In the genomic region with DNA sequence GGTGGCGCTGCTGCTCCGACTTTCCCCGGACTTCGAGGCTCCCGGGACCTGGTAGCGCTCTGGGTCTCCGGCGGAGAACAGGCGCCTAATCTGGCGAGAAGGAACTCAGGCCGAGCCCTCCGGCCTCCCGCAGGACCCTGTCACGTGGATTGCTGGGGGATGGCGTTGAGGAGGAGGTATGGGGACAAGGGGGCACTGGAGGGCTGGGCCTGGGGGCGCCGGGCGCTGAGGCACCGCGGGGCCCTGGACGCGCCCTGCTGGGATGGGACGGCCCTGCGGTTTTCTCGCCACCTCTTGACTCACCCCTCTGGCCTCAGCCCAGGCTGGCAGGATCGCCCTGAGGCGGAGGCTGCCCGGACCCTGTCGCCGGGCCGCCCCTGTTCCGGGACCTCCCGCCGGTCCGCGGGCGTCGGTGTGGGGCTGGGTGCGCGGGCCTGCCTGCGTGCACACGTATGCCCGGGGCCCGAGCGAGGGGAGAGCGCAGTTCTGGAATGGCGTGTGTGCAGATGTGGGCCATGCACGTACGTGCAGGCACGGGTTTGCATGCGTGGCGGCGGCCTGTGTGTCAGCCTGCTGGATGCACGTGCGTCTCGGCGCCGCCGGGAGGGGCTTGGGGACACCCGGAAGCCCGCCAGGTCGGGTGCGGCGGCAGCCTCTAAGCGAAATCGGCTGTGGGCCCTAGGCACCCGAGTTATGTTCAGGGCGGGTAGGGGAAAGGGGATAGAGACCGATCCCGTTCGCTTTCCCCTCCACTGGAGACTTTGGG, we compare ENCODE assay signal across 1 cellular context.
TF ChIP-seq lines count a peak whose summit lies in the region.

No MANE protein-coding gene starts in this region.

TF ChIP-seq in HepG2, 621 proteins besides CTCF, POLR2A, EP300 and RAD21 (continues in another document):
- TF ChIP-seq KDM5B (CRISPR knock-in tag; IDR thresholded peaks at IDR 0.05; ENCODE audit: borderline replicate concordance) (peak; percentile 37; the same call in 1 of the 2 replicates), ZNF501 (CRISPR knock-in tag; IDR thresholded peaks at IDR 0.05) (peak; percentile 50; the same call in 1 of the 2 replicates), FOXM1 (CRISPR knock-in tag; IDR thresholded peaks at IDR 0.05) (no peak), ASH2L (IDR thresholded peaks at IDR 0.05; ENCODE audit: insufficient read length, low read depth, low read length) (peak; percentile 58), MXI1 (IDR thresholded peaks at IDR 0.05; ENCODE audit: borderline replicate concordance, low read depth, low read length) (peak; percentile 74; the same call in 2 of the 3 replicates), ZNF570 (CRISPR knock-in tag; IDR thresholded peaks at IDR 0.05; ENCODE audit: borderline replicate concordance) (no peak), ZNF142 (CRISPR knock-in tag; IDR thresholded peaks at IDR 0.05) (no peak), NCOR1 (IDR thresholded peaks at IDR 0.05; ENCODE audit: borderline replicate concordance, low read length) (0 out of 2 replicates have a peak, but pooled peaks have one; percentile 19), RXRA (CRISPR knock-in tag; IDR thresholded peaks at IDR 0.05) (peak; percentile 13; the same call in 1 of the 2 replicates), SIN3B (IDR thresholded peaks at IDR 0.05; ENCODE audit: low read length) (no peak), MAZ (IDR thresholded peaks at IDR 0.05; ENCODE audit: borderline replicate concordance, low read depth, low read length) (no peak), MAZ (CRISPR knock-in tag; IDR thresholded peaks at IDR 0.05; ENCODE audit: low read depth) (peak; percentile 38), HDAC2 (CRISPR knock-in tag; IDR thresholded peaks at IDR 0.05) (peak; percentile 58), ISL2 (CRISPR knock-in tag; IDR thresholded peaks at IDR 0.05) (peak; percentile 26; the same call in 1 of the 2 replicates), HOMEZ (CRISPR knock-in tag; IDR thresholded peaks at IDR 0.05; ENCODE audit: low read depth) (no peak), ZSCAN21 (CRISPR knock-in tag; IDR thresholded peaks at IDR 0.05; ENCODE audit: borderline replicate concordance) (peak; percentile 63; the same call in 1 of the 2 replicates), FOXP4 (CRISPR knock-in tag; IDR thresholded peaks at IDR 0.05) (peak; percentile 15), ZNF773 (CRISPR knock-in tag; IDR thresholded peaks at IDR 0.05; ENCODE audit: borderline replicate concordance) (0 out of 2 replicates have a peak, but pooled peaks have one; percentile 24), GZF1 (CRISPR knock-in tag; IDR thresholded peaks at IDR 0.05) (0 out of 2 replicates have a peak, but pooled peaks have one; percentile 65), ATF7-NPFF (CRISPR knock-in tag; IDR thresholded peaks at IDR 0.05; ENCODE audit: low read depth) (0 out of 2 replicates have a peak, but pooled peaks have one; percentile 63), ELF1 (CRISPR knock-in tag; IDR thresholded peaks at IDR 0.05) (peak; percentile 70; the same call in 1 of the 2 replicates), CAMTA2 (CRISPR knock-in tag; IDR thresholded peaks at IDR 0.05; ENCODE audit: borderline replicate concordance) (0 out of 2 replicates have a peak, but pooled peaks have one; percentile 4), HNF1B (CRISPR knock-in tag; IDR thresholded peaks at IDR 0.05) (0 out of 2 replicates have a peak, but pooled peaks have one; percentile 14), ZNF235 (CRISPR knock-in tag; IDR thresholded peaks at IDR 0.05; ENCODE audit: borderline replicate concordance) (peak; percentile 66; the same call in 1 of the 2 replicates), ARID4A (CRISPR knock-in tag; IDR thresholded peaks at IDR 0.05; ENCODE audit: borderline replicate concordance) (peak; percentile 79), ZBTB42 (CRISPR knock-in tag; IDR thresholded peaks at IDR 0.05) (peak; percentile 32; the same call in 1 of the 2 replicates)
- TF ChIP-seq, protein P1, sequence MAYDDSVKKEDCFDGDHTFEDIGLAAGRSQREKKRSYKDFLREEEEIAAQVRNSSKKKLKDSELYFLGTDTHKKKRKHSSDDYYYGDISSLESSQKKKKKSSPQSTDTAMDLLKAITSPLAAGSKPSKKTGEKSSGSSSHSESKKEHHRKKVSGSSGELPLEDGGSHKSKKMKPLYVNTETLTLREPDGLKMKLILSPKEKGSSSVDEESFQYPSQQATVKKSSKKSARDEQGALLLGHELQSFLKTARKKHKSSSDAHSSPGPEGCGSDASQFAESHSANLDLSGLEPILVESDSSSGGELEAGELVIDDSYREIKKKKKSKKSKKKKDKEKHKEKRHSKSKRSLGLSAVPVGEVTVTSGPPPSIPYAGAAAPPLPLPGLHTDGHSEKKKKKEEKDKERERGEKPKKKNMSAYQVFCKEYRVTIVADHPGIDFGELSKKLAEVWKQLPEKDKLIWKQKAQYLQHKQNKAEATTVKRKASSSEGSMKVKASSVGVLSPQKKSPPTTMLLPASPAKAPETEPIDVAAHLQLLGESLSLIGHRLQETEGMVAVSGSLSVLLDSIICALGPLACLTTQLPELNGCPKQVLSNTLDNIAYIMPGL (CRISPR knock-in tag; IDR thresholded peaks at IDR 0.05; ENCODE audit: borderline replicate concordance in 1 of 2, low read depth in 1 of 2) = peak in 1 of 2 experiments; percentile 42; a peak in 2 of 4 replicates
- TF ChIP-seq, protein P2, sequence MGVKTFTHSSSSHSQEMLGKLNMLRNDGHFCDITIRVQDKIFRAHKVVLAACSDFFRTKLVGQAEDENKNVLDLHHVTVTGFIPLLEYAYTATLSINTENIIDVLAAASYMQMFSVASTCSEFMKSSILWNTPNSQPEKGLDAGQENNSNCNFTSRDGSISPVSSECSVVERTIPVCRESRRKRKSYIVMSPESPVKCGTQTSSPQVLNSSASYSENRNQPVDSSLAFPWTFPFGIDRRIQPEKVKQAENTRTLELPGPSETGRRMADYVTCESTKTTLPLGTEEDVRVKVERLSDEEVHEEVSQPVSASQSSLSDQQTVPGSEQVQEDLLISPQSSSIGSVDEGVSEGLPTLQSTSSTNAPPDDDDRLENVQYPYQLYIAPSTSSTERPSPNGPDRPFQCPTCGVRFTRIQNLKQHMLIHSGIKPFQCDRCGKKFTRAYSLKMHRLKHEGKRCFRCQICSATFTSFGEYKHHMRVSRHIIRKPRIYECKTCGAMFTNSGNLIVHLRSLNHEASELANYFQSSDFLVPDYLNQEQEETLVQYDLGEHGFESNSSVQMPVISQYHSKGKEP (CRISPR knock-in tag; IDR thresholded peaks at IDR 0.05) = 0 out of 2 replicates have a peak, but pooled peaks have one; percentile 39
- TF ChIP-seq, protein P3, sequence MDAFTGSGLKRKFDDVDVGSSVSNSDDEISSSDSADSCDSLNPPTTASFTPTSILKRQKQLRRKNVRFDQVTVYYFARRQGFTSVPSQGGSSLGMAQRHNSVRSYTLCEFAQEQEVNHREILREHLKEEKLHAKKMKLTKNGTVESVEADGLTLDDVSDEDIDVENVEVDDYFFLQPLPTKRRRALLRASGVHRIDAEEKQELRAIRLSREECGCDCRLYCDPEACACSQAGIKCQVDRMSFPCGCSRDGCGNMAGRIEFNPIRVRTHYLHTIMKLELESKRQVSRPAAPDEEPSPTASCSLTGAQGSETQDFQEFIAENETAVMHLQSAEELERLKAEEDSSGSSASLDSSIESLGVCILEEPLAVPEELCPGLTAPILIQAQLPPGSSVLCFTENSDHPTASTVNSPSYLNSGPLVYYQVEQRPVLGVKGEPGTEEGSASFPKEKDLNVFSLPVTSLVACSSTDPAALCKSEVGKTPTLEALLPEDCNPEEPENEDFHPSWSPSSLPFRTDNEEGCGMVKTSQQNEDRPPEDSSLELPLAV (CRISPR knock-in tag; conservative IDR thresholded peaks at IDR 0.05; ENCODE audit: low read depth) = no peak
